ENCODE assay signal across 12 cellular contexts in the genomic region with DNA sequence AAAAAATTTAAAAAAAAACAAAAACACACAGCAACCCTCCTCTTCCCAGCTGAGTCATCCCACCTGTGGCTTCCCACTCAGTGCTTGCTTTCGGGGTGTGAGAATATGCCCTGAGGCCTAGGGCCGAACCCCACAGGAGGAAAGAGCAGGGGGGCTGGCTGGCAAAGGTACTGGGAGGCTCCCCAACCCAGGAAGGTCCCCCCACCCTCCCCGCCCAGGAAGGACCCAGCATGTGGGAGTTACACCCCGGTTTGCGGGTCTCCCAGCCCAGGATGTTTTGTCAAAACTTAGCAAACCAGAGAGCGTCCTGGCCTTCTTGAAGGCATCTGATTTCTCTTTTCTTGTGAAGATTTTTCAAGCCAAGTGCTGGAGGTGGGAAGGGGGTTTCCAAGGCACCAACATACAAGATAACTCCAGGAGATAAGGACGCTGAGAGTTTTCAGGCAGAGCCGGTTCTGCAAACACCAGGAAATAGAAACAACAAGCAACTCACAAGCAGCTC. TPM values are rescaled to one million over a fixed set of nuclear protein-coding genes. Genes with fewer than 3 reads are reported as not detected.
DNase-seq lines count a peak whose midpoint lies in the region; ATAC-seq and TF ChIP-seq lines count a peak whose summit lies in the region.
"Had no signal": no experiment of that assay in that cellular context is flagged by ENCODE, and none has a peak within 500 bp of the region (broad histone marks: within the 10 kb centered on the region; RNA-seq: fewer than 3 reads in every experiment).

No MANE protein-coding gene starts in this region.

- H3K9me3 ChIP-seq in MM.1S (replicated peaks; ENCODE audit: insufficient read depth, low read length) (no peaks in the 10 kb centered on the region), neural progenitor cell (ENCODE audit: low read depth) (no peaks in the 10 kb centered on the region), right atrium auricular region (no peaks in the 10 kb centered on the region), A673 (ENCODE audit: low read depth, low read length, poor library complexity, severe bottlenecking) (no peaks in the 10 kb centered on the region)
- H3K9me3 ChIP-seq: stomach had no signal

- intact Hi-C loops in A673 (cut with micrococcal nuclease; ENCODE audit: unreplicated experiment): loop anchor here (10.0 kb wide), 1 partner anchor 142 kb away; no protein-coding TSS in a partner anchor

- H3K36me3 ChIP-seq in MM.1S (replicated peaks; ENCODE audit: insufficient read depth, low read length): no peaks in the 10 kb centered on the region
- no peaks in the 10 kb centered on the region for H3K36me3 ChIP-seq in neural progenitor cell
- no peaks in the 10 kb centered on the region for H3K36me3 ChIP-seq in right atrium auricular region
- no peaks in the 10 kb centered on the region for H3K36me3 ChIP-seq in A673 (ENCODE audit: insufficient read depth, low read length, poor library complexity, severe bottlenecking)
- H3K36me3 ChIP-seq: stomach had no signal

- H3K27me3 ChIP-seq in MM.1S (replicated peaks; ENCODE audit: insufficient read depth, low read length) (no peaks in the 10 kb centered on the region), neural progenitor cell (no peaks in the 10 kb centered on the region), right atrium auricular region (no peaks in the 10 kb centered on the region), A673 (replicated peaks; ENCODE audit: insufficient read depth, low read depth, low read length, poor library complexity) (no peaks in the 10 kb centered on the region)

- no peak overlapping the region for H3K4me3 ChIP-seq in MM.1S (ENCODE audit: low read length)
- H3K4me3 ChIP-seq in neural progenitor cell: no peak overlapping the region
- H3K4me3 ChIP-seq in right atrium auricular region: no peak overlapping the region
- no peak overlapping the region for H3K4me3 ChIP-seq in A673 (ENCODE audit: low read depth, low read length, poor library complexity, severe bottlenecking)
- H3K4me3 ChIP-seq: stomach had no signal

- H3K9me2 ChIP-seq in MM.1S (replicated peaks; ENCODE audit: insufficient read depth, low read length): no peaks in the 10 kb centered on the region

- no TSS peak for BruUV-seq in A673 (replicated peaks; lab: Mats Ljungman, UMichigan)

- H3K9ac ChIP-seq in MM.1S (ENCODE audit: low read length) (no peak overlapping the region), neural progenitor cell (no peak overlapping the region)

- CTCF ChIA-PET in A673 (lab: Charles Lee): no interaction called here

- H3F3A ChIP-seq in MM.1S (ENCODE audit: insufficient read depth, low read length) (no peaks in the 10 kb centered on the region), neural progenitor cell (ENCODE audit: low read depth) (peaks cover 24% of the 10 kb centered on the region)

- H3K4me1 Mint-ChIP-seq in activated naive CD4-positive, alpha-beta T cell treated with anti-CD3 and anti-CD28 coated beads, Interleukin-2, amount 50 U/mL, for 24 hours: peaks cover 23% of the 10 kb centered on the region
- H3K4me1 Mint-ChIP-seq in neural progenitor cell: peaks cover 6% of the 10 kb centered on the region

- H3K4me1 ChIP-seq in MM.1S (ENCODE audit: low read length) (no peaks in the 10 kb centered on the region), neural progenitor cell (no peaks in the 10 kb centered on the region), right atrium auricular region (no peaks in the 10 kb centered on the region), A673 (ENCODE audit: insufficient read depth, low read length, poor library complexity, severe bottlenecking) (no peaks in the 10 kb centered on the region)

- H3K27ac ChIP-seq in MM.1S (ENCODE audit: low read length) (peak overlapping the region; percentile 43; the same call in 1 of the 2 replicates), neural progenitor cell (no peak overlapping the region), right atrium auricular region (no peak overlapping the region), A673 (ENCODE audit: low read depth, low read length, poor library complexity, severe bottlenecking) (no peak overlapping the region)
- H3K27ac ChIP-seq: stomach had no signal

- H3K4me3 Mint-ChIP-seq in activated naive CD4-positive, alpha-beta T cell treated with anti-CD3 and anti-CD28 coated beads, Interleukin-2, amount 50 U/mL, for 24 hours: no peak overlapping the region
- H3K4me3 Mint-ChIP-seq in neural progenitor cell: no peak overlapping the region

- POLR2A ChIA-PET in A673 (lab: Charles Lee; ENCODE audit: low non-redundant PET): no interaction called here

- H3K36me3 Mint-ChIP-seq in activated naive CD4-positive, alpha-beta T cell treated with anti-CD3 and anti-CD28 coated beads, Interleukin-2, amount 50 U/mL, for 24 hours: no peaks in the 10 kb centered on the region
- no peaks in the 10 kb centered on the region for H3K36me3 Mint-ChIP-seq in neural progenitor cell

- no peak overlapping the region for H2AFZ ChIP-seq in MM.1S (ENCODE audit: low read length)
- peak overlapping the region; percentile 36 for H2AFZ ChIP-seq in neural progenitor cell (replicated peaks)

- peak; percentile 16 for DNase-seq in ELR (ENCODE audit: low read depth)
- no peak for DNase-seq in MM.1S
- no peak for DNase-seq in neural progenitor cell (ENCODE audit: low spot score)
- no peak for DNase-seq in right atrium auricular region (ENCODE audit: low spot score)
- no peak for DNase-seq in A673 (ENCODE audit: low spot score)
- no peak for DNase-seq in DMS53 treated with DMSO at 0.1 percent for 48 hours (lab: John Stamatoyannopoulos, UW; ENCODE audit: unreplicated experiment)
- DNase-seq: retina, stomach had no signal

- peak overlapping the region; percentile 3 for H3K27ac Mint-ChIP-seq in activated naive CD4-positive, alpha-beta T cell treated with anti-CD3 and anti-CD28 coated beads, Interleukin-2, amount 50 U/mL, for 24 hours
- H3K27ac Mint-ChIP-seq in neural progenitor cell: no peak overlapping the region

- no peak for TF ChIP-seq CTCF in MM.1S (IDR thresholded peaks at IDR 0.05; ENCODE audit: low read length)
- no peak for TF ChIP-seq CTCF in neural progenitor cell (IDR thresholded peaks at IDR 0.05)
- no peak for TF ChIP-seq CTCF in right atrium auricular region (IDR thresholded peaks at IDR 0.05)
- TF ChIP-seq CTCF in A673 (conservative IDR thresholded peaks at IDR 0.05; ENCODE audit: low read depth, low read length): no peak

- no peaks in the 10 kb centered on the region for H3K27me3 Mint-ChIP-seq in activated naive CD4-positive, alpha-beta T cell treated with anti-CD3 and anti-CD28 coated beads, Interleukin-2, amount 50 U/mL, for 24 hours
- peaks cover 3% of the 10 kb centered on the region for H3K27me3 Mint-ChIP-seq in neural progenitor cell (ENCODE audit: insufficient read depth, low read depth)

- H3K79me2 ChIP-seq in MM.1S (ENCODE audit: low read length) (no peaks in the 10 kb centered on the region), neural progenitor cell (ENCODE audit: low read depth) (no peaks in the 10 kb centered on the region)

- H3K4me2 ChIP-seq in MM.1S (ENCODE audit: low read depth, low read length) (no peak overlapping the region), neural progenitor cell (no peak overlapping the region)

- no peak for ATAC-seq in GM21390 (IDR thresholded peaks at IDR 0.05; ENCODE audit: unreplicated experiment)

- no peaks in the 10 kb centered on the region for H3K9me3 Mint-ChIP-seq in activated naive CD4-positive, alpha-beta T cell treated with anti-CD3 and anti-CD28 coated beads, Interleukin-2, amount 50 U/mL, for 24 hours
- peaks cover 2% of the 10 kb centered on the region for H3K9me3 Mint-ChIP-seq in neural progenitor cell

- H4K20me1 ChIP-seq in MM.1S (ENCODE audit: insufficient read depth, low read length) (no peaks in the 10 kb centered on the region), neural progenitor cell (ENCODE audit: low read depth) (no peaks in the 10 kb centered on the region)

RNA-seq across cellular contexts. Expression of a gene that starts 25.7 kb away (rescaled TPM):
- 4.6 and 5.8 TPM in 2 replicates for total RNA-seq in neural progenitor cell (ENCODE audit: low replicate concordance)
- total RNA-seq in right atrium auricular region: 1 to 10 TPM in 1 of 2 donors, under 1 TPM in 1; 0.26 to 3.1 TPM
- total RNA-seq in A673 (2021): not detected in 2 replicates

RNA-seq across cellular contexts. Expression of a gene that starts 30.5 kb away (rescaled TPM):
- not detected in 2 replicates for total RNA-seq in neural progenitor cell (ENCODE audit: low replicate concordance)
- not detected for total RNA-seq in right atrium auricular region
- not detected in 2 replicates for total RNA-seq in A673 (2021)
- total RNA-seq: kidney epithelial cell, Right ventricle myocardium superior, stomach had no signal
